ENCODE assay signal across 11 cellular contexts in genomic region chr1:26544156-26544555, GRCh38. TPM values are rescaled to one million over a fixed set of nuclear protein-coding genes. Genes with fewer than 3 reads are reported as not detected.
DNase-seq lines count a peak whose midpoint lies in the region; ATAC-seq and TF ChIP-seq lines count a peak whose summit lies in the region.
"Had no signal": no experiment of that assay in that cellular context is flagged by ENCODE, and none has a peak within 500 bp of the region (broad histone marks: within the 10 kb centered on the region; RNA-seq: fewer than 3 reads in every experiment).

No MANE protein-coding gene starts in this region.

- H3K27me3 Mint-ChIP-seq in activated T-helper 17 cell treated with anti-CD3 and anti-CD28 coated beads, Interleukin-2, amount 50 U/mL, for 72 hours: no peaks in the 10 kb centered on the region

- peak overlapping the region; percentile 80 for H3K4me3 Mint-ChIP-seq in activated T-helper 17 cell treated with anti-CD3 and anti-CD28 coated beads, Interleukin-2, amount 50 U/mL, for 72 hours

- H3K4me2 ChIP-seq in BLaER1: peak overlapping the region; percentile 100

- no peak overlapping the region; the same call in 1 of the 2 replicates for H3K4me3 ChIP-seq in BLaER1
- H3K4me3 ChIP-seq in GM12865 (ENCODE audit: low read depth, low read length): peak overlapping the region; percentile 50
- H3K4me3 ChIP-seq in left lung: peak overlapping the region in 1 of 2 donors; percentile 67
- H3K4me3 ChIP-seq: cardiac muscle cell had no signal

- no peaks in the 10 kb centered on the region for H3K9me3 Mint-ChIP-seq in activated T-helper 17 cell treated with anti-CD3 and anti-CD28 coated beads, Interleukin-2, amount 50 U/mL, for 72 hours

- H3K9ac ChIP-seq in BLaER1: 0 out of 2 replicates have a peak overlapping the region, but pooled peaks have one; percentile 76

- no peaks in the 10 kb centered on the region for H3K9me3 ChIP-seq in BLaER1
- H3K9me3 ChIP-seq in left lung: no peaks in the 10 kb centered on the region

- peak overlapping the region; percentile 92 for H3K27ac Mint-ChIP-seq in activated T-helper 17 cell treated with anti-CD3 and anti-CD28 coated beads, Interleukin-2, amount 50 U/mL, for 72 hours

- peaks cover 46% of the 10 kb centered on the region for H3K36me3 Mint-ChIP-seq in activated T-helper 17 cell treated with anti-CD3 and anti-CD28 coated beads, Interleukin-2, amount 50 U/mL, for 72 hours (ENCODE audit: low read depth)

- H3K36me3 ChIP-seq in BLaER1: peaks cover 27% of the 10 kb centered on the region
- peaks cover 0 to 32% of the 10 kb centered on the region in 2 donors for H3K36me3 ChIP-seq in left lung
- H3K36me3 ChIP-seq: cardiac muscle cell had no signal

- H3K27me3 ChIP-seq in BLaER1 (no peaks in the 10 kb centered on the region), left lung (no peaks in the 10 kb centered on the region)
- H3K27me3 ChIP-seq: cardiac muscle cell had no signal

- H3K27ac ChIP-seq in BLaER1: peak overlapping the region; percentile 93
- peak overlapping the region; percentile 86 to 97 for H3K27ac ChIP-seq in left lung
- H3K27ac ChIP-seq: cardiac muscle cell had no signal

- no peak for ATAC-seq in activated T-helper 17 cell treated with anti-CD3 and anti-CD28 coated beads, Interleukin-2, amount 50 U/mL, for 72 hours (replicated peaks)
- ATAC-seq in left lung: no peak
- no peak for ATAC-seq in GM21381 (IDR thresholded peaks at IDR 0.05; ENCODE audit: unreplicated experiment)

- H3K4me1 ChIP-seq in BLaER1: peaks cover 93% of the 10 kb centered on the region
- H3K4me1 ChIP-seq in left lung: peaks cover 11 to 93% of the 10 kb centered on the region in 2 donors

- TF ChIP-seq CTCF in GM12865 (IDR thresholded peaks at IDR 0.05; ENCODE audit: insufficient read depth, low read depth, low read length, missing control alignments): no peak
- TF ChIP-seq CTCF in left lung (IDR thresholded peaks at IDR 0.05): no peak

- no peak for DNase-seq in GM12865 (ENCODE audit: low read depth)
- no peak for DNase-seq in left lung
- DNase-seq in NCI-H2227 treated with DMSO at 0.1 percent for 48 hours (lab: John Stamatoyannopoulos, UW): no peak
- DNase-seq in NCI-H2227 (lab: John Stamatoyannopoulos, UW; ENCODE audit: unreplicated experiment): no peak
- no peak for DNase-seq in NCI-H446 (lab: John Stamatoyannopoulos, UW)
- DNase-seq: H7, NCI-H2029 had no signal

- intact Hi-C loops in left lung (cut with DNase I): no loop called here

- H3K4me1 Mint-ChIP-seq in activated T-helper 17 cell treated with anti-CD3 and anti-CD28 coated beads, Interleukin-2, amount 50 U/mL, for 72 hours: peaks cover 62% of the 10 kb centered on the region

- peaks cover 33% of the 10 kb centered on the region for H4K20me1 ChIP-seq in BLaER1

RNA-seq across cellular contexts. Expression of gene RPS6KA1, which starts 14.6 kb away (rescaled TPM):
- total RNA-seq in activated T-helper 17 cell treated with anti-CD3 and anti-CD28 coated beads, Interleukin-2, amount 50 U/mL, for 72 hours: 100 to 1,000 TPM; 154 to 211 TPM
- total RNA-seq in left lung: 100 to 1,000 TPM in 1 of 2 donors, 10 to 100 TPM in 1; 85.6 to 104 TPM
